In the genomic region with DNA sequence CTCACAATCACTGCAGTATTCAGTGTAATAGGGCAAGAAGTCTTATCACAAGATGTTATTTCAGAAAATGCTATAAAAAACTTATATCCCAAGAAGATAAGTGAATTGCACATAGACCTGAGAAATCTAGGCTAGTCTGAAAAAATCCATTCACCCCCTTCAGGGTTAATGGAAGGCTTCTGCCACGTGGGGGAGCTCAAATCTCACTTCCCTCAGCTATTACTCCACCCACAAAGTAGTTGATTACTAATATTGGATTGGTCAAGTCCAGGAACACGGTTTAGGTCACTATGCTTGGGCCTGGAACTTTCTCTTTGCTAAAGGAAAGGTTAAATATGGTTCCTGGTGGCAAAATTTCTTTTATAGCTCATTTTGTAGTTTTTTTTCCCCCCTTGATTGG, we compare ENCODE assay signal across 9 cellular contexts. TPM values are rescaled to one million over a fixed set of nuclear protein-coding genes. Genes with fewer than 3 reads are reported as not detected.
DNase-seq lines count a peak whose midpoint lies in the region; ATAC-seq, FAIRE-seq and TF ChIP-seq lines count a peak whose summit lies in the region.
"Had no signal": no experiment of that assay in that cellular context is flagged by ENCODE, and none has a peak within 500 bp of the region (broad histone marks: within the 10 kb centered on the region; RNA-seq: fewer than 3 reads in every experiment).

No MANE protein-coding gene starts in this region.

- POLR2A ChIA-PET in AG04450 (lab: Yijun Ruan, JAX) (no interaction called here), IMR-90 (lab: Charles Lee; ENCODE audit: unreplicated experiment) (no interaction called here)

- H3K4ac ChIP-seq in IMR-90 (ENCODE audit: low read depth, low read length) = no peak overlapping the region

- no peak overlapping the region for H3K23ac ChIP-seq in IMR-90 (ENCODE audit: low read depth, low read length)

- WGBS in IMR-90 (ENCODE audit: extremely low coverage in 2 of 2, insufficient read length in 1 of 2), 2 experiments = no CpG with 5 or more reads among the region's 2 CpGs

- FAIRE-seq in H54 (lab: Jason Lieb, UNC) (peak; percentile 48), TTC549 (lab: Jason Lieb, UNC) (peak; percentile 56)

- no peaks in the 10 kb centered on the region for H3K4me1 ChIP-seq in IMR-90 (ENCODE audit: control insufficient read depth, insufficient read depth, low read length)
- no peaks in the 10 kb centered on the region for H3K4me1 ChIP-seq in foreskin keratinocyte
- H3K4me1 ChIP-seq: SJSA1 had no signal

- TF ChIP-seq POLR2A in H54 (IDR thresholded peaks at IDR 0.05; ENCODE audit: low read depth, low read length) = no peak
- TF ChIP-seq POLR2A in IMR-90 (IDR thresholded peaks at IDR 0.05; ENCODE audit: low read depth, low read length) = no peak

- H3K56ac ChIP-seq in IMR-90 (ENCODE audit: extremely low read depth, insufficient read depth, low read length) = no peak overlapping the region

- CTCF ChIA-PET in AG04450 (lab: Charles Lee) = interaction anchor here (0.9 to 1.2 kb wide), 5 partner anchors 12 to 390 kb away, joined by 3 to 8 read pairs (median 4); no protein-coding TSS in a partner anchor
- CTCF ChIA-PET in IMR-90 (lab: Yijun Ruan, JAX) = interaction anchor here (0.5 to 1.1 kb wide), 2 partner anchors 166 to 210 kb away, joined by 3 to 6 read pairs; no protein-coding TSS in a partner anchor

- H3K4me2 ChIP-seq in IMR-90 (ENCODE audit: low read depth, low read length) = no peak overlapping the region

- no peak overlapping the region for H2BK20ac ChIP-seq in IMR-90 (ENCODE audit: low read depth, low read length)

- H4K91ac ChIP-seq in IMR-90 (ENCODE audit: insufficient read depth, low read depth, low read length) = no peak overlapping the region

- intact Hi-C loops in IMR-90 (cut with micrococcal nuclease) = loop anchor here (1.0 to 5.0 kb wide), 4 partner anchors 51 to 389 kb away; a partner anchor contains a TSS

- no peak overlapping the region for H2AK5ac ChIP-seq in IMR-90 (ENCODE audit: low read depth, low read length)

- H3K14ac ChIP-seq in IMR-90 (replicated peaks; ENCODE audit: low read depth, low read length) = no peak overlapping the region

- H2AFZ ChIP-seq in IMR-90 (replicated peaks; ENCODE audit: low read length, poor library complexity) = no peak overlapping the region

- DNase-seq in AG04450 (ENCODE audit: low read depth, low spot score) = peak; percentile 7
- no peak for DNase-seq in GM06990 (ENCODE audit: extremely low read depth, insufficient read length)
- peak; percentile 47 for DNase-seq in H54 (ENCODE audit: insufficient read length, low spot score)
- DNase-seq in IMR-90 = peak; percentile 54
- DNase-seq in foreskin keratinocyte = peak in 1 of 2 donors; percentile 34
- peak; percentile 46 for DNase-seq in superior temporal gyrus (ENCODE audit: extremely low spot score)
- no peak for DNase-seq in substantia nigra (lab: John Stamatoyannopoulos, UW)

- H2BK120ac ChIP-seq in IMR-90 (ENCODE audit: low read depth, low read length) = no peak overlapping the region

- BruUV-seq in IMR-90 (replicated peaks; lab: Mats Ljungman, UMichigan) = no TSS peak

- no peaks in the 10 kb centered on the region for H3K9me3 ChIP-seq in AG04450 (ENCODE audit: control insufficient read depth, insufficient read depth, low read length)
- H3K9me3 ChIP-seq in IMR-90 (ENCODE audit: control insufficient read depth, insufficient read depth, low read length) = no peaks in the 10 kb centered on the region
- H3K9me3 ChIP-seq: SJSA1 had no signal

- H3K36me3 ChIP-seq in GM06990 (ENCODE audit: control insufficient read depth, insufficient read depth, low read length) (no peaks in the 10 kb centered on the region), IMR-90 (ENCODE audit: control insufficient read depth, insufficient read depth, low read length) (no peaks in the 10 kb centered on the region)
- H3K36me3 ChIP-seq: SJSA1 had no signal

- ATAC-seq in IMR-90 (ENCODE audit: low read depth) (peak; percentile 97), foreskin keratinocyte (peak; percentile 85)

- dilution Hi-C loops in IMR-90 (cut with HindIII; ENCODE audit: low sequenced_read_pairs, unreplicated experiment) = no loop called here

- no peak overlapping the region for H2BK5ac ChIP-seq in IMR-90 (ENCODE audit: low read depth, low read length, poor library complexity, severe bottlenecking)

- H3K27ac ChIP-seq in AG04450 (ENCODE audit: low read depth, low read length) (no peak overlapping the region), IMR-90 (ENCODE audit: insufficient read depth, low read length) (no peak overlapping the region), foreskin keratinocyte (no peak overlapping the region), substantia nigra (ENCODE audit: low read depth, low read length, poor library complexity, severe bottlenecking) (no peak overlapping the region)
- H3K27ac ChIP-seq: SJSA1 had no signal

- no peak overlapping the region for H2AK9ac ChIP-seq in IMR-90 (replicated peaks; ENCODE audit: low read depth, low read length, poor library complexity)

- H3K9ac ChIP-seq in IMR-90 (ENCODE audit: low read depth, low read length) = no peak overlapping the region

- H2BK15ac ChIP-seq in IMR-90 (ENCODE audit: low read depth, low read length) = no peak overlapping the region

- no peak overlapping the region for H4K5ac ChIP-seq in IMR-90 (ENCODE audit: low read depth, low read length)

- H4K8ac ChIP-seq in IMR-90 (ENCODE audit: low read depth in 2 of 2, low read length in 2 of 2) = no peak overlapping the region

- H3K4me3 ChIP-seq in AG04450 (ENCODE audit: low read depth, low read length) = no peak overlapping the region
- H3K4me3 ChIP-seq in GM06990 (replicated peaks; ENCODE audit: low read depth, low read length) = no peak overlapping the region
- no peak overlapping the region for H3K4me3 ChIP-seq in IMR-90 (ENCODE audit: insufficient read depth, low read depth, low read length)
- H3K4me3 ChIP-seq: SJSA1 had no signal

- H3K18ac ChIP-seq in IMR-90 (ENCODE audit: low read depth, low read length) = no peak overlapping the region

- H3K9me1 ChIP-seq in IMR-90 (ENCODE audit: insufficient read depth, low read length) = no peaks in the 10 kb centered on the region

- in situ Hi-C loops in IMR-90 (cut with MboI; ENCODE audit: low sequenced_read_pairs) = no loop called here

- TF ChIP-seq CTCF in AG04450 (IDR thresholded peaks at IDR 0.05; ENCODE audit: low read depth, low read length) (peak; percentile 63), GM06990 (IDR thresholded peaks at IDR 0.05; ENCODE audit: insufficient read depth, low read length, poor library complexity, severe bottlenecking) (peak; percentile 80), IMR-90 (conservative IDR thresholded peaks at IDR 0.05; ENCODE audit: low read depth, low read length) (peak; percentile 67), foreskin keratinocyte (conservative IDR thresholded peaks at IDR 0.05) (peak; percentile 77)

- TF ChIP-seq RAD21 in IMR-90 (IDR thresholded peaks at IDR 0.05; ENCODE audit: low read length) = peak; percentile 69

- no peaks in the 10 kb centered on the region for H4K20me1 ChIP-seq in IMR-90 (ENCODE audit: insufficient read depth, low read length)

- H3K79me1 ChIP-seq in IMR-90 (ENCODE audit: low read depth in 1 of 2, low read length in 2 of 2) = no peaks in the 10 kb centered on the region

- H3K27me3 ChIP-seq in AG04450 (ENCODE audit: control insufficient read depth, insufficient read depth, low read length) (no peaks in the 10 kb centered on the region), GM06990 (replicated peaks; ENCODE audit: control insufficient read depth, insufficient read depth, low read length) (no peaks in the 10 kb centered on the region), IMR-90 (ENCODE audit: control insufficient read depth, insufficient read depth, low read length) (no peaks in the 10 kb centered on the region), foreskin keratinocyte (no peaks in the 10 kb centered on the region)
- H3K27me3 ChIP-seq: SJSA1 had no signal

TF ChIP-seq in IMR-90, 13 proteins besides CTCF, POLR2A, EP300 and RAD21:
- TF ChIP-seq SMC3 (IDR thresholded peaks at IDR 0.05; ENCODE audit: low read depth, low read length) (peak; percentile 53), RCOR1 (IDR thresholded peaks at IDR 0.05; ENCODE audit: insufficient replicate concordance, low read length) (no peak)

RNA-seq across cellular contexts. Expression of a gene that starts 51.2 kb away (rescaled TPM):
- polyA plus RNA-seq in AG04450 (2011; rRNA removed) (6.6 and 7.1 TPM in 2 replicates), IMR-90 (2012; rRNA removed) (7.4 and 10.3 TPM in 2 replicates), foreskin keratinocyte (0.11 and 0.27 TPM in 2 replicates)
- 6.2 and 7.3 TPM in 2 replicates for polyA minus RNA-seq in AG04450 (2011; rRNA and poly(A)+ RNA removed)
- total RNA-seq in IMR-90 (2012; rRNA removed) (2.9 and 3.9 TPM in 2 replicates), foreskin keratinocyte (0.28 and 0.31 TPM in 2 replicates)
- 2.9 TPM in 2 replicates for polyA plus RNA-seq in IMR-90 (2012; cell fraction: cytosol; rRNA removed)
- 1.0 and 4.3 TPM in 2 replicates for polyA plus RNA-seq in IMR-90 (2012; cell fraction: nucleus; rRNA removed; ENCODE audit: low replicate concordance)
- total RNA-seq: SJSA1 had no signal

Comparison
In these comparisons a context has a peak if more than half of its experiments do, and no peak if none do; other contexts are left out.
1. DNase-seq: peak in AG04450 (single experiment), H54 (single experiment), IMR-90 (single experiment) and superior temporal gyrus (single experiment); none in GM06990 (single experiment) and substantia nigra (0 of 49).
2. Peak in every context shown above with its lines, with median percentiles within 50 percentile points of each other: CTCF ChIP-seq.